Comparison of ENCODE assay signal across 20 cellular contexts in the genomic region with DNA sequence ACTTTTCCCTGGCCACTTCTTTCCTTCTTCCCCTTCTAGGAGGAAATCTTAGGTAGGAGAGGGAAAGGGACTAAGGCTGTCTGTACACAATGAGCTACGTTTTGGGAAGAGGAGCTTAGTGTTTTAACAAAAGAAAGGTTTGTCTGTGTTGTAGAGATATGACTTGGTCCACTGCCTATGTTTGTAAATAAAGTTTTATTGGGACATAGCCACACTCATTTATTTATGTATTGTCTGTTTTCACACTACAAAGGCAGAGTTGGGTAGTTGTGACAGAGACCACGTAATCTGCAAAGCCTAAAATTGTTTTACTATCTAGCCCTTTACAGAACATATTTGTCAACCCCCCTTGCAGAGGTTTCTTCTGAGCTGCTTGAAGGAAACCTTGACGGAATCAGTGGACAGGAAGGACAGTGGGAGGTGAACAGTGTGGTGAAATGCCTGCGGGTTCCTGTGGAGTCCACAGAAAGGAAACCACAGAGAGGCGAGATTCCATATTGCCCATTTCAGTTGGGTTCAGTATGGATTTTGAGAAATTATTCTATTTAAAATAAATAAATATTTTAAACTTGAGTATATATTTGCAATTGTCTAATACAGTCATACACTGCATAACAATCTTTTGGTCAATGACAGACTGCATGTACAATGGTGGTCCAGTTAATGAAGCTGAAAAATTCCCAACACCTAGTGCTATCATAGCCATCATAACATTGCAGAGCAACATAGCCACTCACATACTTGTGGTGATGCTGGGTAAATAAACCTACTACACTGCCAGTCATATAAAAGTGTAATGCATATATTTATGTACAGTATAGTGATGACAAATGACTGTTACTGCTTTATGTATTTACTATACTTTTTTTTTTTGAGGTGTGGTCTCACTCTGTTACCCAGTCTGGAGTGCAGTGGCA.
"Had no signal": no experiment of that assay in that cellular context is flagged by ENCODE, and none has a peak within 500 bp of the region (broad histone marks: within the 10 kb centered on the region; RNA-seq: fewer than 3 reads in every experiment).

No MANE protein-coding gene starts in this region.

- H3K27ac ChIP-seq: ascending aorta, dorsolateral prefrontal cortex, gastroesophageal sphincter, heart right ventricle, neutrophil, stomach, testis, upper lobe of left lung, VCaP had no signal

- H3K36me3 ChIP-seq: ascending aorta, heart right ventricle, neutrophil, upper lobe of left lung had no signal

- H3K4me3 ChIP-seq: ascending aorta, dorsolateral prefrontal cortex, gastroesophageal sphincter, heart right ventricle, stomach, testis, upper lobe of left lung had no signal

- ATAC-seq: activated naive CD8-positive, alpha-beta T cell treated with anti-CD3 and anti-CD28 coated beads, Interleukin-2, amount 50 U/mL, for 24 hours; gastroesophageal sphincter; heart right ventricle; left lobe of liver had no signal

- H3K9me3 ChIP-seq: ascending aorta, gastroesophageal sphincter, heart right ventricle, neutrophil, stomach, testis, upper lobe of left lung had no signal

- DNase-seq: activated CD4-positive, alpha-beta T cell treated with anti-CD3 and anti-CD28 coated beads, Interleukin-2, amount 50 U/mL, for 48 hours; activated naive CD4-positive, alpha-beta T cell treated with anti-CD3 and anti-CD28 coated beads for 36 hours; activated naive CD8-positive, alpha-beta T cell treated with anti-CD3 and anti-CD28 coated beads, Interleukin-2, amount 50 U/mL, for 24 hours; activated T-cell treated with anti-CD3 and anti-CD28 coated beads, Interleukin-2, amount 50 U/mL, for 1 hour; dorsolateral prefrontal cortex; erythroblast; heart right ventricle; islet precursor cell; retina; stimulated activated CD4-positive, alpha-beta T cell treated with anti-CD3 and anti-CD28 coated beads, Interleukin-12 subunit alpha, Interleukin-12 subunit beta, amount 100 ng/mL, for 4 hours; stimulated activated CD4-positive, alpha-beta T cell treated with anti-CD3 and anti-CD28 coated beads, Interleukin-2, amount 100 ng/mL, for 24 hours; stomach; T-helper 9 cell; testis; upper lobe of left lung had no signal

- H3K27me3 ChIP-seq: ascending aorta, dorsolateral prefrontal cortex, gastroesophageal sphincter, heart right ventricle, stomach, testis, upper lobe of left lung had no signal

- H3K4me1 ChIP-seq: ascending aorta, gastroesophageal sphincter, stomach, testis, upper lobe of left lung had no signal
